In the genomic region with DNA sequence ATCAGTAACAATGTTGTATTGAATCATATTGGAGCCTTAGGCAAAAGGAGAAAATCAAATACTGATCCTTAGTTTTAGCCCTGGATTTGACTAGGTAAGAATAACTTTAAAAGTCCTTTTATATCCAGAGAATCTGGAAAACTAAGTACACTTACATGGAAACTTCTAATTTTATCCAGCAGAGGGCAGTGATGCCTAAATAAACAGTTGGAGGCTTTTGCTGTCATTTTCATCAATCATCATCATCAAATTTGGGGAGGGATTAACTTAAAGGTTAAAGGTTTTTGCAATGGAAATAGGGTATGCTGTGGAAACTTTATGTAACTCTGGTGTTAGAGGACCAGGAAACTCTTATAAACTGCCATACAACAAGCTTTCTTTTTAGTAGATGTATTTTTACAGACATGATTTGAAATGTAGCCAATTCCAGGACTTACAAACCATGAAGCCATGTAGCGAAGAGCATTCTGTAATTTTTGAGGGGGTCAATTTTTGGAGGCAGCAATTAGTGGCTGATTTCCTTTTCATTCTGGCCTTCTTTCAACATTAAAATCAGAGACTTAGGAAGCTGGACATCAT, we compare ENCODE assay signal across 8 cellular contexts.
DNase-seq lines count a peak whose midpoint lies in the region; ATAC-seq, FAIRE-seq and TF ChIP-seq lines count a peak whose summit lies in the region.

No MANE protein-coding gene starts in this region.

- no peak overlapping the region for H3K27ac Mint-ChIP-seq in osteocyte (ENCODE audit: unreplicated experiment)

- H3K36me3 ChIP-seq in endothelial cell of umbilical vein (ENCODE audit: control insufficient read depth in 2 of 2, extremely low read depth in 1 of 2, insufficient read depth in 2 of 2, low read length in 2 of 2) (no peaks in the 10 kb centered on the region), aorta (ENCODE audit: control insufficient read depth in 1 of 2, insufficient read depth in 2 of 2, low read length in 1 of 2) (no peaks in the 10 kb centered on the region)

- no peak overlapping the region for H2AFZ ChIP-seq in endothelial cell of umbilical vein (ENCODE audit: low read depth, low read length)

- 34 to 45% methylated on average over 1 of the region's 1 CpG for WGBS in aorta, 2 donors

- intact Hi-C loops in endothelial cell of umbilical vein (cut with micrococcal nuclease) (loop anchor here (1.0 to 5.0 kb wide), 4 partner anchors 37 to 1501 kb away; no protein-coding TSS in a partner anchor), aorta (cut with DNase I) (loop anchor here (1.0 kb wide), 1 partner anchor 37 kb away; no protein-coding TSS in a partner anchor)

- TF ChIP-seq CTCF in endothelial cell of umbilical vein (IDR thresholded peaks at IDR 0.05; ENCODE audit: extremely low read depth in 1 of 2, insufficient read depth in 1 of 2, low read depth in 1 of 2, low read length in 2 of 2) (peak in 1 of 2 donors; percentile 37), osteocyte (IDR thresholded peaks at IDR 0.05) (peak; percentile 74)

- H3K4me2 ChIP-seq in endothelial cell of umbilical vein (ENCODE audit: insufficient read depth, low read length) = no peak overlapping the region

- H3K27me3 Mint-ChIP-seq in osteocyte (ENCODE audit: unreplicated experiment) = peaks cover 25% of the 10 kb centered on the region

- FAIRE-seq in endothelial cell of umbilical vein (lab: Jason Lieb, UNC) = no peak

- H3K4me3 Mint-ChIP-seq in osteocyte (ENCODE audit: unreplicated experiment) = no peak overlapping the region

- H3K4me3 ChIP-seq in endothelial cell of umbilical vein (replicated peaks in 1 of 3; ENCODE audit: insufficient read depth in 1 of 3, low read depth in 1 of 3, low read length in 3 of 3) (no peak overlapping the region), aorta (ENCODE audit: low read length in 2 of 2) (no peak overlapping the region)

- dilution Hi-C loops in endothelial cell of umbilical vein (cut with MboI; ENCODE audit: extremely low pct_ligation_motif_present, low sequenced_read_pairs) = no loop called here

- no peaks in the 10 kb centered on the region for H3K4me1 ChIP-seq in endothelial cell of umbilical vein (ENCODE audit: control insufficient read depth, extremely low read depth, insufficient read depth, low read length)
- peaks cover 0 to 3% of the 10 kb centered on the region in 2 donors for H3K4me1 ChIP-seq in aorta (ENCODE audit: control insufficient read depth in 1 of 2, insufficient read depth in 2 of 2, low read length in 2 of 2)

- no peaks in the 10 kb centered on the region for H3K4me1 Mint-ChIP-seq in osteocyte (ENCODE audit: unreplicated experiment)

- POLR2A ChIA-PET in endothelial cell of umbilical vein (lab: Charles Lee) = no interaction called here

- H3K9ac ChIP-seq in endothelial cell of umbilical vein (replicated peaks; ENCODE audit: extremely low read depth, insufficient read depth, low read length) = no peak overlapping the region

- peak; percentile 46 for DNase-seq in NCI-H1436 (lab: John Stamatoyannopoulos, UW)
- DNase-seq in NCI-H1436 treated with DMSO at 0.1 percent for 48 hours (lab: John Stamatoyannopoulos, UW) = no peak
- peak; percentile 29 for DNase-seq in HPDE6-E6E7 (ENCODE audit: extremely low spot score)
- DNase-seq in RKO (ENCODE audit: low spot score) = peak; percentile 69
- DNase-seq in endothelial cell of umbilical vein (ENCODE audit: low read depth, low spot score) = peak; percentile 62
- no peak for DNase-seq in osteocyte (ENCODE audit: extremely low spot score, unreplicated experiment)
- no peak for DNase-seq in aorta

- no peaks in the 10 kb centered on the region for H3K79me2 ChIP-seq in endothelial cell of umbilical vein (ENCODE audit: control insufficient read depth, insufficient read depth, low read length)

- ATAC-seq in aorta (ENCODE audit: low FRiP score) (no peak), HG03139 (IDR thresholded peaks at IDR 0.05; ENCODE audit: unreplicated experiment) (no peak)

- no peaks in the 10 kb centered on the region for H3K36me3 Mint-ChIP-seq in osteocyte (ENCODE audit: unreplicated experiment)

- H3K9me3 ChIP-seq in endothelial cell of umbilical vein (replicated peaks; ENCODE audit: control insufficient read depth, insufficient read depth, low read length) (no peaks in the 10 kb centered on the region), aorta (ENCODE audit: control insufficient read depth, low read length) (no peaks in the 10 kb centered on the region)

- no peaks in the 10 kb centered on the region for H4K20me1 ChIP-seq in endothelial cell of umbilical vein (replicated peaks; ENCODE audit: control insufficient read depth, extremely low read depth, insufficient read depth, low read length)

- H3K9me3 Mint-ChIP-seq in osteocyte (ENCODE audit: unreplicated experiment) = no peaks in the 10 kb centered on the region

- H3K27ac ChIP-seq in endothelial cell of umbilical vein (ENCODE audit: insufficient read depth, low read depth, low read length) (no peak overlapping the region), aorta (ENCODE audit: low read depth in 1 of 2, low read length in 2 of 2) (no peak overlapping the region)

- CTCF ChIA-PET in endothelial cell of umbilical vein (lab: Charles Lee) = interaction anchor here (1.0 to 2.3 kb wide), 8 partner anchors 8 to 665 kb away, joined by 3 to 59 read pairs (median 7); no protein-coding TSS in a partner anchor

- no TSS peak for BruUV-seq in endothelial cell of umbilical vein (replicated peaks; lab: Mats Ljungman, UMichigan)

- TF ChIP-seq POLR2A in endothelial cell of umbilical vein (IDR thresholded peaks at IDR 0.05; ENCODE audit: low read depth, low read length) = no peak

- H3K27me3 ChIP-seq in endothelial cell of umbilical vein (ENCODE audit: control insufficient read depth in 2 of 2, insufficient read depth in 2 of 2, low read length in 2 of 2) (peaks cover 0 to 3% of the 10 kb centered on the region in 2 experiments), aorta (ENCODE audit: control insufficient read depth in 1 of 2, insufficient read depth in 2 of 2, low read length in 1 of 2) (no peaks in the 10 kb centered on the region)

- H3K9me1 ChIP-seq in endothelial cell of umbilical vein (replicated peaks; ENCODE audit: control insufficient read depth, extremely low read depth, insufficient read depth, low read length) = no peaks in the 10 kb centered on the region

TF ChIP-seq in endothelial cell of umbilical vein, 7 proteins besides CTCF, POLR2A, EP300 and RAD21:
- TF ChIP-seq GATA2 (IDR thresholded peaks at IDR 0.05; ENCODE audit: insufficient read depth, insufficient read length, low read depth, low read length) = no peak
- no peak for TF ChIP-seq JUN (IDR thresholded peaks at IDR 0.05; ENCODE audit: borderline replicate concordance, insufficient read depth, insufficient read length, low read depth)
- TF ChIP-seq POLR2AphosphoS5 (IDR thresholded peaks at IDR 0.05; ENCODE audit: insufficient read depth, low read depth, low read length) = no peak
- TF ChIP-seq FOS (IDR thresholded peaks at IDR 0.05; ENCODE audit: borderline replicate concordance, insufficient read depth, low read length) = no peak
- TF ChIP-seq EZH2 (IDR thresholded peaks at IDR 0.05; ENCODE audit: borderline replicate concordance, low read depth, low read length, severe bottlenecking) = no peak
- TF ChIP-seq MYC (IDR thresholded peaks at IDR 0.05; ENCODE audit: low read depth, low read length) = no peak
- TF ChIP-seq, protein P1, sequence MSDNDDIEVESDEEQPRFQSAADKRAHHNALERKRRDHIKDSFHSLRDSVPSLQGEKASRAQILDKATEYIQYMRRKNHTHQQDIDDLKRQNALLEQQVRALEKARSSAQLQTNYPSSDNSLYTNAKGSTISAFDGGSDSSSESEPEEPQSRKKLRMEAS (IDR thresholded peaks at IDR 0.05; ENCODE audit: insufficient read depth, insufficient read length) = no peak

Comparison
In these comparisons a context has a peak if more than half of its experiments do, and no peak if none do; other contexts are left out.
1. DNase-seq: peak in NCI-H1436 (single experiment), HPDE6-E6E7 (single experiment), RKO (single experiment) and endothelial cell of umbilical vein (single experiment); none in NCI-H1436 treated with DMSO at 0.1 percent for 48 hours (single experiment), osteocyte (single experiment) and aorta (0 of 2).